ENCODE assay signal across 28 cellular contexts in the genomic region with DNA sequence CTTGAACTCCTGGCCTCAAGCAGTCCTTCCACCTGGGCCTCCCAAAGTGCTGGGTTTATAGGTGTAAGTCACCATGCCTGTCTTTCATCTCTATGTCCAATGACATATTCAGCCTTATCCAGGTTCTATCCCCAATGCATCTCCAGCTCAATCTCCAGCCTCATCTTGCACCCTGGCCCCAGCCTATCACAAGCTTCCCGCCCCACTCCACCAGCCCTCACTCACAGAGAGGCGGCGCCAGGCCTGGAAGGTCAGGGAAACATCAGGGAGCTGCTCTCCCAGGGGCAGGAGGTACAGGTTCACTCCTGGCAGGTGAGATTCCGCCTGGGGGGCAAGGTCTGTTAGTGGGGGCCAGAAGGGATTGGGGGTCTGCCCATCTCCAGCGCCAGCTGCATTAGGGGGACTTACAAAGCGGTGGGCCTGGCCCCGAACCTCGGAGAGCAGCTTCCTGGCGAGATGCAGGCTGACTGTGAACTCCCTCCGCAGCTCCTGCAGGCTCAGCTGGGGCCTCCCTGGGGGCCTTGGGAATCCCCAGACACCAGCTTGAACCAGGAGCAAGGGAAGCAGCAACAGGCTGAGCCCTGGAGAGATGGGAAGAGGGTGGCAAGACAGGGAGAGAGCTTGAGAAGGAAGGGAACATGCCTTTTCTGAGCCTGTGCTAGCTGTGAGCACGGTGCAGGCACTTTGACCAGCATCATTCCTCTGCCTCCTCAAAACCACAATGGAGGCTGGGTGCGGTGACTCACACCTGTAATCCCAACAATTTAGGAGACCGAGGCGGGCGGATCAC. TPM values are rescaled to one million over a fixed set of nuclear protein-coding genes. Genes with fewer than 3 reads are reported as not detected.
DNase-seq lines count a peak whose midpoint lies in the region; ATAC-seq and TF ChIP-seq lines count a peak whose summit lies in the region.
"Had no signal": no experiment of that assay in that cellular context is flagged by ENCODE, and none has a peak within 500 bp of the region (broad histone marks: within the 10 kb centered on the region; RNA-seq: fewer than 3 reads in every experiment).

No MANE protein-coding gene starts in this region.

- TF ChIP-seq POLR2A in breast epithelium (IDR thresholded peaks at IDR 0.05), result no peak

- no CpG with 5 or more reads among the region's 15 CpGs for WGBS in neuronal stem cell (ENCODE audit: extremely low coverage in 2 of 2, insufficient read length in 2 of 2, insufficient replicate concordance in 1 of 2), 2 donors

- TF ChIP-seq CTCF in GM10248 (IDR thresholded peaks at IDR 0.05; ENCODE audit: control extremely low read depth, extremely low read depth, low read depth, missing control alignments), result no peak
- no peak for TF ChIP-seq CTCF in PC-9 (conservative IDR thresholded peaks at IDR 0.05)
- TF ChIP-seq CTCF in breast epithelium (IDR thresholded peaks at IDR 0.05), result no peak

- no peak overlapping the region for H2BK120ac ChIP-seq in neuronal stem cell (ENCODE audit: low read depth, low read length)

- H2BK5ac ChIP-seq in neuronal stem cell (ENCODE audit: low read length), result no peak overlapping the region

- no peak overlapping the region for H2AFZ ChIP-seq in PC-9
- H2AFZ ChIP-seq in neuronal stem cell (ENCODE audit: low read length), result peak overlapping the region; percentile 49

- no peak overlapping the region for H3K18ac ChIP-seq in neuronal stem cell (ENCODE audit: low read length)

- peak; percentile 14 for DNase-seq in GM10248 (ENCODE audit: extremely low spot score)
- peak; percentile 26 to 54 for DNase-seq in PC-9
- DNase-seq in neuronal stem cell (ENCODE audit: low spot score), result no peak
- DNase-seq in breast epithelium (ENCODE audit: low spot score in 2 of 2), result no peak
- DNase-seq in inferior parietal cortex (ENCODE audit: extremely low spot score), result no peak
- DNase-seq: activated naive CD4-positive, alpha-beta T cell treated with Interleukin-2 at 50 U/mL for 16 hours; amniotic stem cell; C1 segment of cervical spinal cord; Calu3; DND-41; lower lobe of right lung; natural killer cell; NCI-H1105; NCI-H2029; NCI-H748 treated with DMSO at 0.1 percent for 48 hours; stomach; tibial artery had no signal

- no peak overlapping the region for H2BK15ac ChIP-seq in neuronal stem cell (ENCODE audit: low read length)

- no peak overlapping the region for H4K8ac ChIP-seq in neuronal stem cell (ENCODE audit: low read depth, low read length)

- H3K9ac ChIP-seq in BLaER1 treated with 17β-estradiol and CSF1 and Interleukin-3, amounts not matched to agents 10 nM and 100 nM, result 0 out of 22 replicates have a peak overlapping the region, but pooled peaks of 1 of the 11 experiments have one; percentile 13
- H3K9ac ChIP-seq in neuronal stem cell (ENCODE audit: low read depth, low read length, poor library complexity), result no peak overlapping the region

- CTCF ChIA-PET in GM10248 (lab: Yijun Ruan, JAX), result interaction anchor here (1.1 to 1.3 kb wide), 2 partner anchors 12 to 183 kb away, joined by 3 to 4 read pairs; no protein-coding TSS in a partner anchor
- CTCF ChIA-PET in PC-9 (lab: Charles Lee), result interaction anchor here (0.8 kb wide), 1 partner anchor 13 kb away, joined by 6 read pairs; no protein-coding TSS in a partner anchor

- H3K27ac ChIP-seq in BLaER1 treated with 17β-estradiol and CSF1 and Interleukin-3, amounts not matched to agents 10 nM and 100 nM, result no peak overlapping the region
- H3K27ac ChIP-seq in PC-9 (peak overlapping the region; percentile 70; the same call in 1 of the 2 replicates), neuronal stem cell (replicated peaks; ENCODE audit: low read length) (no peak overlapping the region), breast epithelium (no peak overlapping the region)
- H3K27ac ChIP-seq: lower lobe of right lung, SK-N-MC, stomach, tibial artery had no signal

- intact Hi-C loops in PC-9 (cut with micrococcal nuclease; ENCODE audit: unreplicated experiment) (loop anchor here (2.0 kb wide), 1 partner anchor 23 kb away; no protein-coding TSS in a partner anchor), breast epithelium (cut with DNase I; ENCODE audit: low total_unique reads) (no loop called here)

- peaks cover 43 to 69% (median 63%) of the 10 kb centered on the region in 10 experiments for H3K4me1 ChIP-seq in BLaER1 treated with 17β-estradiol and CSF1 and Interleukin-3, amounts not matched to agents 10 nM and 100 nM
- H3K4me1 ChIP-seq in PC-9 (replicated peaks; ENCODE audit: insufficient read depth) (peaks cover 49% of the 10 kb centered on the region), neuronal stem cell (ENCODE audit: control insufficient read depth in 2 of 2, insufficient read depth in 1 of 2, low read depth in 1 of 2, low read length in 2 of 2) (no peaks in the 10 kb centered on the region), breast epithelium (peaks cover 0 to 6% of the 10 kb centered on the region in 2 donors)

- H3K79me1 ChIP-seq in neuronal stem cell (ENCODE audit: low read depth, low read length), result peaks cover 4% of the 10 kb centered on the region

- no peak overlapping the region for H4K91ac ChIP-seq in neuronal stem cell (ENCODE audit: low read depth, low read length, poor library complexity)

- no peak overlapping the region for H3K4ac ChIP-seq in neuronal stem cell (ENCODE audit: low read length)

- POLR2A ChIA-PET in GM10248 (lab: Yijun Ruan, JAX), result interaction anchor here (0.5 to 0.9 kb wide), 2 partner anchors 10 to 12 kb away, joined by 3 to 8 read pairs; a partner anchor contains a TSS
- POLR2A ChIA-PET in PC-9 (lab: Charles Lee; ENCODE audit: unreplicated experiment), result interaction anchor here (0.7 kb wide), 1 partner anchor 14 kb away, joined by 9 read pairs; no protein-coding TSS in a partner anchor

- peaks cover 0 to 19% (median 0%) of the 10 kb centered on the region in 11 experiments; a peak in 2 of 22 replicates for H4K20me1 ChIP-seq in BLaER1 treated with 17β-estradiol and CSF1 and Interleukin-3, amounts not matched to agents 10 nM and 100 nM
- no peaks in the 10 kb centered on the region for H4K20me1 ChIP-seq in PC-9 (ENCODE audit: insufficient read depth)

- H3K36me3 ChIP-seq in BLaER1 treated with 17β-estradiol and CSF1 and Interleukin-3, amounts not matched to agents 10 nM and 100 nM, result peaks cover 0 to 18% (median 0%) of the 10 kb centered on the region in 11 experiments; a peak in 9 of 22 replicates
- H3K36me3 ChIP-seq in PC-9 (ENCODE audit: low read depth), result no peaks in the 10 kb centered on the region
- H3K36me3 ChIP-seq in neuronal stem cell (replicated peaks in 1 of 2; ENCODE audit: control insufficient read depth in 2 of 2, insufficient read depth in 2 of 2, low read length in 2 of 2), result no peaks in the 10 kb centered on the region
- H3K36me3 ChIP-seq in breast epithelium, result no peaks in the 10 kb centered on the region
- H3K36me3 ChIP-seq: lower lobe of right lung, stomach, tibial artery had no signal

- H3K14ac ChIP-seq in neuronal stem cell (ENCODE audit: low read length), result no peak overlapping the region

- H3F3A ChIP-seq in PC-9 (ENCODE audit: insufficient read depth, low read depth), result peaks cover 47% of the 10 kb centered on the region

- H3K4me3 ChIP-seq in BLaER1 treated with 17β-estradiol and CSF1 and Interleukin-3, amounts not matched to agents 10 nM and 100 nM, result no peak overlapping the region
- no peak overlapping the region for H3K4me3 ChIP-seq in PC-9
- H3K4me3 ChIP-seq in neuronal stem cell (ENCODE audit: low read length in 2 of 2), result no peak overlapping the region
- no peak overlapping the region for H3K4me3 ChIP-seq in breast epithelium
- H3K4me3 ChIP-seq: lower lobe of right lung, SK-N-MC, stomach, tibial artery had no signal

- ATAC-seq in GM21529 (IDR thresholded peaks at IDR 0.05; ENCODE audit: unreplicated experiment), result no peak
- ATAC-seq: lower lobe of right lung, natural killer cell had no signal

- H3K9me2 ChIP-seq in PC-9 (ENCODE audit: insufficient read depth), result no peaks in the 10 kb centered on the region

- peak overlapping the region; percentile 20 for H3K23ac ChIP-seq in neuronal stem cell (ENCODE audit: low read depth, low read length, poor library complexity)

- H3K79me2 ChIP-seq in PC-9 (ENCODE audit: low read depth), result no peaks in the 10 kb centered on the region

- H3K27me3 ChIP-seq in BLaER1 treated with 17β-estradiol and CSF1 and Interleukin-3, amounts not matched to agents 10 nM and 100 nM, result no peaks in the 10 kb centered on the region
- no peaks in the 10 kb centered on the region for H3K27me3 ChIP-seq in PC-9 (ENCODE audit: insufficient read depth, low read depth)
- H3K27me3 ChIP-seq in neuronal stem cell (ENCODE audit: control insufficient read depth in 3 of 3, insufficient read depth in 3 of 3, low read depth in 1 of 3, low read length in 3 of 3), result peaks cover 0 to 8% (median 4%) of the 10 kb centered on the region in 3 experiments
- no peaks in the 10 kb centered on the region for H3K27me3 ChIP-seq in breast epithelium

- H2AK5ac ChIP-seq in neuronal stem cell (ENCODE audit: low read depth, low read length), result no peak overlapping the region

- no peaks in the 10 kb centered on the region for H3K9me3 ChIP-seq in BLaER1 treated with 17β-estradiol and CSF1 and Interleukin-3, amounts not matched to agents 10 nM and 100 nM (replicated peaks in 1 of 11)
- no peaks in the 10 kb centered on the region for H3K9me3 ChIP-seq in PC-9 (ENCODE audit: insufficient read depth, low read depth)
- H3K9me3 ChIP-seq in neuronal stem cell (replicated peaks in 1 of 2; ENCODE audit: control insufficient read depth in 2 of 2, insufficient read depth in 1 of 2, low read depth in 1 of 2, low read length in 2 of 2), result no peaks in the 10 kb centered on the region
- H3K9me3 ChIP-seq in breast epithelium, result no peaks in the 10 kb centered on the region
- H3K9me3 ChIP-seq: lower lobe of right lung, stomach, tibial artery had no signal

- no peak overlapping the region for H2BK12ac ChIP-seq in neuronal stem cell (ENCODE audit: low read length)

- no TSS peak for BruUV-seq in PC-9 (replicated peaks; lab: Mats Ljungman, UMichigan)

- H3K4me2 ChIP-seq in BLaER1 treated with 17β-estradiol and CSF1 and Interleukin-3, amounts not matched to agents 10 nM and 100 nM, result peak overlapping the region in 6 of 11 experiments; percentile 6 to 16 (median 12); a peak in 2 of 22 replicates
- H3K4me2 ChIP-seq in PC-9 (no peak overlapping the region), neuronal stem cell (ENCODE audit: insufficient read depth, low read length, poor library complexity, severe bottlenecking) (no peak overlapping the region)

RNA-seq across cellular contexts. Expression of a gene that starts 3.0 kb away (rescaled TPM):
- not detected in 2 replicates for total RNA-seq in PC-9 (2021)
- polyA plus RNA-seq in neuronal stem cell (2013, experiment 1 of 2), result not detected
- not detected for polyA plus RNA-seq in neuronal stem cell (2013, experiment 2 of 2)
- total RNA-seq in breast epithelium, result not detected
- total RNA-seq: Calu3, H1, kidney epithelial cell, MCF 10A, mononuclear cell, natural killer cell, stomach had no signal
- polyA plus RNA-seq: AG04450, H1, IgD-negative memory B cell had no signal

RNA-seq across cellular contexts. Expression of a gene that starts 9.2 kb away (rescaled TPM):
- total RNA-seq in PC-9 (2021) (2.4 and 2.5 TPM in 2 replicates), breast epithelium (1 to 10 TPM in 2 of 3 donors, under 1 TPM in 1; 0.66 to 3.1 (median 2.9) TPM)
- 0.01 TPM for polyA plus RNA-seq in neuronal stem cell (2013, experiment 1 of 2)
- polyA plus RNA-seq in neuronal stem cell (2013, experiment 2 of 2), result 0.03 TPM
- total RNA-seq: H1 had no signal
- polyA plus RNA-seq: AG04450, H1 had no signal

RNA-seq across cellular contexts. Expression of a gene that starts 11.8 kb away (rescaled TPM):
- 59.1 and 70.3 TPM in 2 replicates for total RNA-seq in PC-9 (2021)
- polyA plus RNA-seq in neuronal stem cell (2013, experiment 1 of 2), result 10.9 TPM
- polyA plus RNA-seq in neuronal stem cell (2013, experiment 2 of 2), result 11.3 TPM
- total RNA-seq in breast epithelium, result 10 to 100 TPM; 25.1 to 39.1 (median 38.7) TPM

RNA-seq across cellular contexts. Expression of a gene that starts 31.5 kb away (rescaled TPM):
- total RNA-seq in PC-9 (2021), result not detected in 2 replicates
- polyA plus RNA-seq in neuronal stem cell (2013, experiment 1 of 2), result 0.17 TPM
- 0.07 TPM for polyA plus RNA-seq in neuronal stem cell (2013, experiment 2 of 2)
- not detected for total RNA-seq in breast epithelium
- total RNA-seq: Calu3, H1, kidney epithelial cell, MCF 10A, mononuclear cell, natural killer cell, omental fat pad, skeletal muscle tissue, stomach had no signal
- polyA plus RNA-seq: AG04450 had no signal

RNA-seq across cellular contexts. Expression of a gene that starts 35.1 kb away (rescaled TPM):
- total RNA-seq in PC-9 (2021) (17.3 and 21.3 TPM in 2 replicates), breast epithelium (10 to 100 TPM; 34.2 to 57.0 (median 47.5) TPM)
- 0.06 TPM for polyA plus RNA-seq in neuronal stem cell (2013, experiment 1 of 2)
- 0.01 TPM for polyA plus RNA-seq in neuronal stem cell (2013, experiment 2 of 2)
- total RNA-seq: natural killer cell had no signal
- polyA plus RNA-seq: IgD-negative memory B cell had no signal

Comparison
In these comparisons a context has a peak if more than half of its experiments do, and no peak if none do; other contexts are left out.
1. H3K4me2 ChIP-seq: peak in BLaER1 treated with 17β-estradiol and CSF1 and Interleukin-3, amounts not matched to agents 10 nM and 100 nM (6 of 11); none in PC-9 (single experiment) and neuronal stem cell (single experiment).
2. DNase-seq: peak in GM10248 (single experiment) and PC-9 (2 of 2); none in neuronal stem cell (single experiment), breast epithelium (0 of 2) and inferior parietal cortex (single experiment).